ENCODE assay signal across 1 cellular context in genomic region chr12:76084277-76085158, GRCh38.
TF ChIP-seq lines count a peak whose summit lies in the region.

A gene with protein sequence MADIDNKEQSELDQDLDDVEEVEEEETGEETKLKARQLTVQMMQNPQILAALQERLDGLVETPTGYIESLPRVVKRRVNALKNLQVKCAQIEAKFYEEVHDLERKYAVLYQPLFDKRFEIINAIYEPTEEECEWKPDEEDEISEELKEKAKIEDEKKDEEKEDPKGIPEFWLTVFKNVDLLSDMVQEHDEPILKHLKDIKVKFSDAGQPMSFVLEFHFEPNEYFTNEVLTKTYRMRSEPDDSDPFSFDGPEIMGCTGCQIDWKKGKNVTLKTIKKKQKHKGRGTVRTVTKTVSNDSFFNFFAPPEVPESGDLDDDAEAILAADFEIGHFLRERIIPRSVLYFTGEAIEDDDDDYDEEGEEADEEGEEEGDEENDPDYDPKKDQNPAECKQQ (minus strand): TSS chr12:76084685. CDS start chr12:76074219, 10,466 bp downstream.

TF ChIP-seq in K562, 482 proteins besides CTCF, POLR2A, EP300 and RAD21 (continued from another document and continues in another):
- TF ChIP-seq ZNF75A (CRISPR knock-in tag; IDR thresholded peaks at IDR 0.05) (no peak), SPI1 (IDR thresholded peaks at IDR 0.05; ENCODE audit: borderline replicate concordance, low read depth, low read length) (no peak), ARID1B (IDR thresholded peaks at IDR 0.05) (no peak), PHB2 (IDR thresholded peaks at IDR 0.05; ENCODE audit: low read depth) (no peak), SMAD4 (CRISPR knock-in tag; conservative IDR thresholded peaks at IDR 0.05) (peak; percentile 49), ZHX1 (conservative IDR thresholded peaks at IDR 0.05; ENCODE audit: low read length) (no peak), ZFP1 (CRISPR knock-in tag; IDR thresholded peaks at IDR 0.05) (no peak), PRPF4 (IDR thresholded peaks at IDR 0.05; ENCODE audit: insufficient read depth, low read depth, low read length, poor library complexity, severe bottlenecking) (peak; percentile 32), ZKSCAN1 (IDR thresholded peaks at IDR 0.05; ENCODE audit: low read depth, low read length) (no peak), RBM22 (IDR thresholded peaks at IDR 0.05; ENCODE audit: low read depth, low read length, poor library complexity, severe bottlenecking) (peak; percentile 96), ERF (CRISPR knock-in tag; IDR thresholded peaks at IDR 0.05) (peak; percentile 42), MXI1 (IDR thresholded peaks at IDR 0.05; ENCODE audit: low read depth, low read length) (peak; percentile 96), NR1H2 (CRISPR knock-in tag; IDR thresholded peaks at IDR 0.05) (0 out of 2 replicates have a peak, but pooled peaks have one; percentile 34), JUN (IDR thresholded peaks at IDR 0.05; ENCODE audit: borderline replicate concordance, low read depth, low read length) (no peak), JUN (CRISPR knock-in tag; IDR thresholded peaks at IDR 0.05; ENCODE audit: borderline replicate concordance) (0 out of 2 replicates have a peak, but pooled peaks have one; percentile 15), POLR2G (IDR thresholded peaks at IDR 0.05; ENCODE audit: low read depth, low read length) (peak; percentile 99), CTBP1 (IDR thresholded peaks at IDR 0.05; ENCODE audit: borderline replicate concordance) (peak; percentile 89), ZFP36 (IDR thresholded peaks at IDR 0.05; ENCODE audit: low read depth, low read length, partially characterized antibody) (no peak), RAD51 (IDR thresholded peaks at IDR 0.05; ENCODE audit: borderline replicate concordance, low read depth) (no peak), ADNP (tag; IDR thresholded peaks at IDR 0.05) (no peak), REST (CRISPR knock-in tag; IDR thresholded peaks at IDR 0.05; ENCODE audit: low read depth) (0 out of 2 replicates have a peak, but pooled peaks have one; percentile 15), BRD9 (IDR thresholded peaks at IDR 0.05; ENCODE audit: low read depth, partially characterized antibody) (no peak), NONO (IDR thresholded peaks at IDR 0.05; ENCODE audit: low read depth in 2 of 2, low read length in 1 of 2) (peak in 1 of 2 experiments; percentile 78; a peak in 2 of 4 replicates), ZNF184 (CRISPR knock-in tag; IDR thresholded peaks at IDR 0.05) (no peak), PRMT5 (CRISPR knock-in tag; IDR thresholded peaks at IDR 0.05) (no peak), NR2C2 (CRISPR knock-in tag; IDR thresholded peaks at IDR 0.05) (0 out of 2 replicates have a peak, but pooled peaks have one; percentile 23), NR2C2 (tag; IDR thresholded peaks at IDR 0.05) (peak; percentile 41; the same call in 1 of the 2 replicates), GABPB1 (CRISPR knock-in tag; IDR thresholded peaks at IDR 0.05) (peak; percentile 49), POLR2AphosphoS5 (IDR thresholded peaks at IDR 0.05; ENCODE audit: control insufficient read depth, insufficient read depth, low read depth, low read length) (peak; percentile 83), MEF2A (IDR thresholded peaks at IDR 0.05; ENCODE audit: control insufficient read depth, low read depth, low read length) (no peak), KAT7 (CRISPR knock-in tag; IDR thresholded peaks at IDR 0.05; ENCODE audit: borderline replicate concordance) (peak; percentile 74; the same call in 1 of the 2 replicates), LCOR (CRISPR knock-in tag; IDR thresholded peaks at IDR 0.05) (0 out of 2 replicates have a peak, but pooled peaks have one; percentile 38), ZNF696 (CRISPR knock-in tag; conservative IDR thresholded peaks at IDR 0.05) (no peak)
- TF ChIP-seq, protein P1, sequence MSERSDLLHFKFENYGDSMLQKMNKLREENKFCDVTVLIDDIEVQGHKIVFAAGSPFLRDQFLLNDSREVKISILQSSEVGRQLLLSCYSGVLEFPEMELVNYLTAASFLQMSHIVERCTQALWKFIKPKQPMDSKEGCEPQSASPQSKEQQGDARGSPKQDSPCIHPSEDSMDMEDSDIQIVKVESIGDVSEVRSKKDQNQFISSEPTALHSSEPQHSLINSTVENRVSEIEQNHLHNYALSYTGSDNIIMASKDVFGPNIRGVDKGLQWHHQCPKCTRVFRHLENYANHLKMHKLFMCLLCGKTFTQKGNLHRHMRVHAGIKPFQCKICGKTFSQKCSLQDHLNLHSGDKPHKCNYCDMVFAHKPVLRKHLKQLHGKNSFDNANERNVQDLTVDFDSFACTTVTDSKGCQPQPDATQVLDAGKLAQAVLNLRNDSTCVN (CRISPR knock-in tag; IDR thresholded peaks at IDR 0.05), result no peak; the same call in 1 of the 2 replicates
- TF ChIP-seq, protein P2, sequence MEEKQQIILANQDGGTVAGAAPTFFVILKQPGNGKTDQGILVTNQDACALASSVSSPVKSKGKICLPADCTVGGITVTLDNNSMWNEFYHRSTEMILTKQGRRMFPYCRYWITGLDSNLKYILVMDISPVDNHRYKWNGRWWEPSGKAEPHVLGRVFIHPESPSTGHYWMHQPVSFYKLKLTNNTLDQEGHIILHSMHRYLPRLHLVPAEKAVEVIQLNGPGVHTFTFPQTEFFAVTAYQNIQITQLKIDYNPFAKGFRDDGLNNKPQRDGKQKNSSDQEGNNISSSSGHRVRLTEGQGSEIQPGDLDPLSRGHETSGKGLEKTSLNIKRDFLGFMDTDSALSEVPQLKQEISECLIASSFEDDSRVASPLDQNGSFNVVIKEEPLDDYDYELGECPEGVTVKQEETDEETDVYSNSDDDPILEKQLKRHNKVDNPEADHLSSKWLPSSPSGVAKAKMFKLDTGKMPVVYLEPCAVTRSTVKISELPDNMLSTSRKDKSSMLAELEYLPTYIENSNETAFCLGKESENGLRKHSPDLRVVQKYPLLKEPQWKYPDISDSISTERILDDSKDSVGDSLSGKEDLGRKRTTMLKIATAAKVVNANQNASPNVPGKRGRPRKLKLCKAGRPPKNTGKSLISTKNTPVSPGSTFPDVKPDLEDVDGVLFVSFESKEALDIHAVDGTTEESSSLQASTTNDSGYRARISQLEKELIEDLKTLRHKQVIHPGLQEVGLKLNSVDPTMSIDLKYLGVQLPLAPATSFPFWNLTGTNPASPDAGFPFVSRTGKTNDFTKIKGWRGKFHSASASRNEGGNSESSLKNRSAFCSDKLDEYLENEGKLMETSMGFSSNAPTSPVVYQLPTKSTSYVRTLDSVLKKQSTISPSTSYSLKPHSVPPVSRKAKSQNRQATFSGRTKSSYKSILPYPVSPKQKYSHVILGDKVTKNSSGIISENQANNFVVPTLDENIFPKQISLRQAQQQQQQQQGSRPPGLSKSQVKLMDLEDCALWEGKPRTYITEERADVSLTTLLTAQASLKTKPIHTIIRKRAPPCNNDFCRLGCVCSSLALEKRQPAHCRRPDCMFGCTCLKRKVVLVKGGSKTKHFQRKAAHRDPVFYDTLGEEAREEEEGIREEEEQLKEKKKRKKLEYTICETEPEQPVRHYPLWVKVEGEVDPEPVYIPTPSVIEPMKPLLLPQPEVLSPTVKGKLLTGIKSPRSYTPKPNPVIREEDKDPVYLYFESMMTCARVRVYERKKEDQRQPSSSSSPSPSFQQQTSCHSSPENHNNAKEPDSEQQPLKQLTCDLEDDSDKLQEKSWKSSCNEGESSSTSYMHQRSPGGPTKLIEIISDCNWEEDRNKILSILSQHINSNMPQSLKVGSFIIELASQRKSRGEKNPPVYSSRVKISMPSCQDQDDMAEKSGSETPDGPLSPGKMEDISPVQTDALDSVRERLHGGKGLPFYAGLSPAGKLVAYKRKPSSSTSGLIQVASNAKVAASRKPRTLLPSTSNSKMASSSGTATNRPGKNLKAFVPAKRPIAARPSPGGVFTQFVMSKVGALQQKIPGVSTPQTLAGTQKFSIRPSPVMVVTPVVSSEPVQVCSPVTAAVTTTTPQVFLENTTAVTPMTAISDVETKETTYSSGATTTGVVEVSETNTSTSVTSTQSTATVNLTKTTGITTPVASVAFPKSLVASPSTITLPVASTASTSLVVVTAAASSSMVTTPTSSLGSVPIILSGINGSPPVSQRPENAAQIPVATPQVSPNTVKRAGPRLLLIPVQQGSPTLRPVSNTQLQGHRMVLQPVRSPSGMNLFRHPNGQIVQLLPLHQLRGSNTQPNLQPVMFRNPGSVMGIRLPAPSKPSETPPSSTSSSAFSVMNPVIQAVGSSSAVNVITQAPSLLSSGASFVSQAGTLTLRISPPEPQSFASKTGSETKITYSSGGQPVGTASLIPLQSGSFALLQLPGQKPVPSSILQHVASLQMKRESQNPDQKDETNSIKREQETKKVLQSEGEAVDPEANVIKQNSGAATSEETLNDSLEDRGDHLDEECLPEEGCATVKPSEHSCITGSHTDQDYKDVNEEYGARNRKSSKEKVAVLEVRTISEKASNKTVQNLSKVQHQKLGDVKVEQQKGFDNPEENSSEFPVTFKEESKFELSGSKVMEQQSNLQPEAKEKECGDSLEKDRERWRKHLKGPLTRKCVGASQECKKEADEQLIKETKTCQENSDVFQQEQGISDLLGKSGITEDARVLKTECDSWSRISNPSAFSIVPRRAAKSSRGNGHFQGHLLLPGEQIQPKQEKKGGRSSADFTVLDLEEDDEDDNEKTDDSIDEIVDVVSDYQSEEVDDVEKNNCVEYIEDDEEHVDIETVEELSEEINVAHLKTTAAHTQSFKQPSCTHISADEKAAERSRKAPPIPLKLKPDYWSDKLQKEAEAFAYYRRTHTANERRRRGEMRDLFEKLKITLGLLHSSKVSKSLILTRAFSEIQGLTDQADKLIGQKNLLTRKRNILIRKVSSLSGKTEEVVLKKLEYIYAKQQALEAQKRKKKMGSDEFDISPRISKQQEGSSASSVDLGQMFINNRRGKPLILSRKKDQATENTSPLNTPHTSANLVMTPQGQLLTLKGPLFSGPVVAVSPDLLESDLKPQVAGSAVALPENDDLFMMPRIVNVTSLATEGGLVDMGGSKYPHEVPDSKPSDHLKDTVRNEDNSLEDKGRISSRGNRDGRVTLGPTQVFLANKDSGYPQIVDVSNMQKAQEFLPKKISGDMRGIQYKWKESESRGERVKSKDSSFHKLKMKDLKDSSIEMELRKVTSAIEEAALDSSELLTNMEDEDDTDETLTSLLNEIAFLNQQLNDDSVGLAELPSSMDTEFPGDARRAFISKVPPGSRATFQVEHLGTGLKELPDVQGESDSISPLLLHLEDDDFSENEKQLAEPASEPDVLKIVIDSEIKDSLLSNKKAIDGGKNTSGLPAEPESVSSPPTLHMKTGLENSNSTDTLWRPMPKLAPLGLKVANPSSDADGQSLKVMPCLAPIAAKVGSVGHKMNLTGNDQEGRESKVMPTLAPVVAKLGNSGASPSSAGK (IDR thresholded peaks at IDR 0.05), result peak; percentile 60
- TF ChIP-seq, protein P3, sequence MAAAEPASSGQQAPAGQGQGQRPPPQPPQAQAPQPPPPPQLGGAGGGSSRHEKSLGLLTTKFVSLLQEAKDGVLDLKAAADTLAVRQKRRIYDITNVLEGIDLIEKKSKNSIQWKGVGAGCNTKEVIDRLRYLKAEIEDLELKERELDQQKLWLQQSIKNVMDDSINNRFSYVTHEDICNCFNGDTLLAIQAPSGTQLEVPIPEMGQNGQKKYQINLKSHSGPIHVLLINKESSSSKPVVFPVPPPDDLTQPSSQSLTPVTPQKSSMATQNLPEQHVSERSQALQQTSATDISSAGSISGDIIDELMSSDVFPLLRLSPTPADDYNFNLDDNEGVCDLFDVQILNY (CRISPR knock-in tag; IDR thresholded peaks at IDR 0.05), result no peak
